Comparison of ENCODE assay signal across 8 cellular contexts in the genomic region with DNA sequence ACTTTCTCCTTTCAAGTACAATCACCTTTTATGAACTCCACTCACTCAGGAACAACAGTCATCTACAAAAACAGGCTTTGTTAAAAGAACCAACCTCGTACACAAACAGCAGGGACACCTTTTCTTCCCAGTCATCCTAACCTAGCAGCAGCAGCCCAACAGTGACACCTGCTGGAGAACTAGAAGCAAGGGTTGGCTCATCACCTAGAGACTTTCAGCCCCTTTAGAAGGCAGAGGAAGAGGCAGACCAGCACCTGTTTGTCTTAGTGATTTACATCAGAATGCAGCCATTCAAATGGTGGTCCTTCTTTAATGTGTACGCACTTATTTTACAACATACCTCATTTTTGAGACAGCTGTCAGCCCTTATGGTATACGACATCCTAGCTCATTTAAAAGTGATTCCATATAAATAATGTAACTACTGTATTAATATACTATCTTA. TPM values are rescaled to one million over a fixed set of nuclear protein-coding genes. Genes with fewer than 3 reads are reported as not detected.
DNase-seq lines count a peak whose midpoint lies in the region; ATAC-seq, FAIRE-seq and TF ChIP-seq lines count a peak whose summit lies in the region.

No MANE protein-coding gene starts in this region.

- POLR2A ChIA-PET in A549 (lab: Yijun Ruan, JAX): no interaction called here

- H2AFZ ChIP-seq in parathyroid adenoma: no peak overlapping the region

- no peak for TF ChIP-seq POLR2A in A549 (IDR thresholded peaks at IDR 0.05; ENCODE audit: low read length)

- H3K4me3 ChIP-seq in A549 (no peak overlapping the region), parathyroid adenoma (ENCODE audit: low read depth, low read length) (no peak overlapping the region)

- H3K27ac ChIP-seq in A549: no peak overlapping the region
- no peak overlapping the region for H3K27ac ChIP-seq in parathyroid adenoma

- no peaks in the 10 kb centered on the region for H3K36me3 ChIP-seq in parathyroid adenoma (ENCODE audit: control insufficient read depth, insufficient read depth, low read length)

- peaks cover 23% of the 10 kb centered on the region for H3K79me2 ChIP-seq in parathyroid adenoma

- H3K9me3 ChIP-seq in A549 (no peaks in the 10 kb centered on the region), parathyroid adenoma (ENCODE audit: control insufficient read depth, low read length) (no peaks in the 10 kb centered on the region)

- TF ChIP-seq CTCF in A549 (IDR thresholded peaks at IDR 0.05) (peak; percentile 91), parathyroid adenoma (IDR thresholded peaks at IDR 0.05) (peak; percentile 80)

- 41% methylated on average over 3 of the region's 3 CpGs for WGBS in A549 (ENCODE audit: missing lambda C conversion rate)

- no peak overlapping the region for H3K9ac ChIP-seq in parathyroid adenoma

- H3K4me1 ChIP-seq in A549: 0 out of 3 replicates have a peak, but pooled peaks cover 4% of the 10 kb centered on the region
- peaks cover 2% of the 10 kb centered on the region for H3K4me1 ChIP-seq in parathyroid adenoma

- peaks cover 7% of the 10 kb centered on the region for H3K4me1 Mint-ChIP-seq in activated naive CD4-positive, alpha-beta T cell treated with anti-CD3 and anti-CD28 coated beads, Interleukin-2, amount 10 ng/mL, durations not matched to agents 7 days and 5 days

- peaks cover 22% of the 10 kb centered on the region for H3K36me3 Mint-ChIP-seq in activated naive CD4-positive, alpha-beta T cell treated with anti-CD3 and anti-CD28 coated beads, Interleukin-2, amount 10 ng/mL, durations not matched to agents 7 days and 5 days

- peak; percentile 82 to 94 for TF ChIP-seq RAD21 in A549 (conservative IDR thresholded peaks at IDR 0.05 in 1 of 2, IDR thresholded peaks at IDR 0.05 in 1 of 2)

- TF ChIP-seq EP300 in A549 (IDR thresholded peaks at IDR 0.05): no peak

- no peak overlapping the region for H3K4me3 Mint-ChIP-seq in activated naive CD4-positive, alpha-beta T cell treated with anti-CD3 and anti-CD28 coated beads, Interleukin-2, amount 10 ng/mL, durations not matched to agents 7 days and 5 days

- H3K4me2 ChIP-seq in A549 (no peak overlapping the region), parathyroid adenoma (ENCODE audit: low read length) (no peak overlapping the region)

- peak; percentile 75 to 83 for DNase-seq in A549 (ENCODE audit: low read depth in 1 of 2, low spot score in 1 of 2)
- peak; percentile 43 for DNase-seq in NCI-H1092 (lab: John Stamatoyannopoulos, UW)
- DNase-seq in SK-MEL-5 (ENCODE audit: low read depth, low spot score): peak; percentile 89
- peak; percentile 79 for DNase-seq in activated naive CD4-positive, alpha-beta T cell treated with anti-CD3 and anti-CD28 coated beads, Interleukin-2, amount 10 ng/mL, durations not matched to agents 7 days and 5 days
- DNase-seq in glomerular visceral epithelial cell (ENCODE audit: extremely low spot score): peak; percentile 69

- H3K27me3 ChIP-seq in parathyroid adenoma (ENCODE audit: control insufficient read depth, insufficient read depth, low read length): no peaks in the 10 kb centered on the region

- CTCF ChIA-PET in A549 (lab: Yijun Ruan, JAX): interaction anchor here (0.6 to 8.2 kb wide), 18 partner anchors 9 to 207 kb away, joined by 3 to 67 read pairs (median 4); no protein-coding TSS in a partner anchor
- CTCF ChIA-PET in activated naive CD4-positive, alpha-beta T cell treated with anti-CD3 and anti-CD28 coated beads, Interleukin-2, amount 10 ng/mL, durations not matched to agents 7 days and 5 days (lab: Charles Lee): interaction anchor here (0.7 to 2.2 kb wide), 9 partner anchors 9 to 149 kb away, joined by 3 to 9 read pairs (median 3); no protein-coding TSS in a partner anchor

- H3K9me3 Mint-ChIP-seq in activated naive CD4-positive, alpha-beta T cell treated with anti-CD3 and anti-CD28 coated beads, Interleukin-2, amount 10 ng/mL, durations not matched to agents 7 days and 5 days: no peaks in the 10 kb centered on the region

- peak overlapping the region; percentile 50 for H3K27ac Mint-ChIP-seq in activated naive CD4-positive, alpha-beta T cell treated with anti-CD3 and anti-CD28 coated beads, Interleukin-2, amount 10 ng/mL, durations not matched to agents 7 days and 5 days

- in situ Hi-C loops in SK-MEL-5 (cut with HindIII; ENCODE audit: low pct_unique_long_range_greater_than_20kb, low sequenced_read_pairs): no loop called here

- FAIRE-seq in A549 (lab: Jason Lieb, UNC): no peak

- no peaks in the 10 kb centered on the region for H3K27me3 Mint-ChIP-seq in activated naive CD4-positive, alpha-beta T cell treated with anti-CD3 and anti-CD28 coated beads, Interleukin-2, amount 10 ng/mL, durations not matched to agents 7 days and 5 days

- ATAC-seq in A549 (peak; percentile 96), GM18868 (IDR thresholded peaks at IDR 0.05; ENCODE audit: unreplicated experiment) (peak; percentile 55), HG03442 (IDR thresholded peaks at IDR 0.05; ENCODE audit: unreplicated experiment) (no peak)

TF ChIP-seq in A549, 52 proteins besides CTCF, POLR2A, EP300 and RAD21:
- TF ChIP-seq SMC3 (IDR thresholded peaks at IDR 0.05) (peak; percentile 72), JUN (IDR thresholded peaks at IDR 0.05) (no peak)
- TF ChIP-seq, protein P1, sequence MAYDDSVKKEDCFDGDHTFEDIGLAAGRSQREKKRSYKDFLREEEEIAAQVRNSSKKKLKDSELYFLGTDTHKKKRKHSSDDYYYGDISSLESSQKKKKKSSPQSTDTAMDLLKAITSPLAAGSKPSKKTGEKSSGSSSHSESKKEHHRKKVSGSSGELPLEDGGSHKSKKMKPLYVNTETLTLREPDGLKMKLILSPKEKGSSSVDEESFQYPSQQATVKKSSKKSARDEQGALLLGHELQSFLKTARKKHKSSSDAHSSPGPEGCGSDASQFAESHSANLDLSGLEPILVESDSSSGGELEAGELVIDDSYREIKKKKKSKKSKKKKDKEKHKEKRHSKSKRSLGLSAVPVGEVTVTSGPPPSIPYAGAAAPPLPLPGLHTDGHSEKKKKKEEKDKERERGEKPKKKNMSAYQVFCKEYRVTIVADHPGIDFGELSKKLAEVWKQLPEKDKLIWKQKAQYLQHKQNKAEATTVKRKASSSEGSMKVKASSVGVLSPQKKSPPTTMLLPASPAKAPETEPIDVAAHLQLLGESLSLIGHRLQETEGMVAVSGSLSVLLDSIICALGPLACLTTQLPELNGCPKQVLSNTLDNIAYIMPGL (CRISPR knock-in tag; IDR thresholded peaks at IDR 0.05; ENCODE audit: borderline replicate concordance): 0 out of 2 replicates have a peak, but pooled peaks have one; percentile 19

RNA-seq across cellular contexts. Expression of a gene that starts 56.0 kb away (rescaled TPM):
- polyA plus RNA-seq in A549 (2011; rRNA removed) (11.5 and 11.9 TPM in 2 replicates), A549 (2017; fragmentation: RNase III; extraction: RNeasy Plus Mini Kit Qiagen cat#74134 plus additional on column Dnase treatment) (11.1 to 13.4 TPM (median 13.4 TPM) in 3 replicates)
- polyA plus RNA-seq in A549 (2012; cell fraction: cytosol; rRNA removed): 7.1 and 11.0 TPM in 2 replicates
- polyA plus RNA-seq in A549 (2012; cell fraction: nucleus; rRNA removed): 23.9 and 25.1 TPM in 2 replicates
- 32.6 and 47.5 TPM in 2 replicates for polyA minus RNA-seq in A549 (2011; rRNA and poly(A)+ RNA removed)
- 22.2 and 28.0 TPM in 2 replicates for total RNA-seq in SK-MEL-5 (2014; rRNA removed; shearing (Covaris generic))
- polyA plus RNA-seq in SK-MEL-5 (2015; cell fraction: cytosol; rRNA removed): 32.3 and 34.4 TPM in 2 replicates
- 16.5 and 16.8 TPM in 2 replicates for polyA plus RNA-seq in SK-MEL-5 (2015; cell fraction: nucleus; rRNA removed)
